12 cellular contexts compared by ENCODE assay signal in the genomic region with DNA sequence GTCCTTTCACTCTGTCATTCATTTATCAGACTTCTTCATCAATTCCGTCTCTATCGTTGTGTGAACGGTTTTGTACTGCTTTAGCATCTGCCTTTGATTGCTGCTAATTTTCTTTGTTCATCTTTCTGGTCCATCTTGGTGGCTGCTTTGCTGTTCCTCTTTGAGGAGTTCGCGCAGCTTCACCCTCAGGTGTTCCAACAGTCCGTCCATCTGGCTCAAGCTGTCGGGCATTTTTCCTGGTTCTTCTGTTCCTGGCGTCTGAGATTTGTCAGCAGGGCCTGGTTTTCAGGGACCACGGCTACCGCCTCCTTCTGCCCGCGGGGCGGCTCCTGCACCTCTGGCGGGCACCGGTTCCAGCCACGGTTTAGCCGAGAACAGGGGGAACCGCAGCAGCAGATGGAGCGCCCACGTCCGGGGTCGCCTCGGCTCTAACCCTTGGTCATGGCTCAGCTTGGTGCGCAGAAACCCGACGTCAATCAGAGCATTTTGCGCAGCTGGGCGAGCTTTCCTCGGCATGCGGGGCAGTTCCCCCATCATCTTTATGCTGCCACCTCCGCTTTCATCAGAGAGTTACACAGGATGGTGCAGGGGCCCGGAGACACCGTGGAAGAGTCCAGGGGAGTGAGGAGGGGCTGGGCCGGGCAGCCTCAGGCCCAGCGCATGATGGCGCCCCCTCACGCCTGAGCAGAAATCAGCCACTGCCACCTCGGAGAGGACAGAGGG.
DNase-seq lines count a peak whose midpoint lies in the region; ATAC-seq and TF ChIP-seq lines count a peak whose summit lies in the region.
"Had no signal": no experiment of that assay in that cellular context is flagged by ENCODE, and none has a peak within 500 bp of the region (broad histone marks: within the 10 kb centered on the region; RNA-seq: fewer than 3 reads in every experiment).

No MANE protein-coding gene starts in this region.

- H3K4me3 Mint-ChIP-seq in activated T-helper 17 cell treated with anti-CD3 and anti-CD28 coated beads, Interleukin-2, amount 50 U/mL, for 72 hours: peak overlapping the region; percentile 66
- peak overlapping the region in 5 of 8 donors; percentile 7 to 57 (median 42) for H3K4me3 Mint-ChIP-seq in naive B cell
- no peak overlapping the region for H3K4me3 Mint-ChIP-seq in progenitor cell of endocrine pancreas (ENCODE audit: low read depth)

- H3K36me3 Mint-ChIP-seq in activated T-helper 17 cell treated with anti-CD3 and anti-CD28 coated beads, Interleukin-2, amount 50 U/mL, for 72 hours (ENCODE audit: low read depth): no peaks in the 10 kb centered on the region
- peaks cover 3 to 6% of the 10 kb centered on the region in 2 donors for H3K36me3 Mint-ChIP-seq in naive B cell
- no peaks in the 10 kb centered on the region for H3K36me3 Mint-ChIP-seq in progenitor cell of endocrine pancreas (ENCODE audit: insufficient read depth)

- no peaks in the 10 kb centered on the region for H3K4me1 Mint-ChIP-seq in activated T-helper 17 cell treated with anti-CD3 and anti-CD28 coated beads, Interleukin-2, amount 50 U/mL, for 72 hours
- H3K4me1 Mint-ChIP-seq in naive B cell (peaks cover 0 to 5% (median 0%) of the 10 kb centered on the region in 3 donors), progenitor cell of endocrine pancreas (ENCODE audit: low read depth) (peaks cover 1% of the 10 kb centered on the region)

- ATAC-seq in activated T-helper 17 cell treated with anti-CD3 and anti-CD28 coated beads, Interleukin-2, amount 50 U/mL, for 72 hours (replicated peaks): peak; percentile 56
- ATAC-seq in naive B cell (ENCODE audit: low read depth in 2 of 2): peak in 1 of 2 donors; percentile 20
- ATAC-seq in GM18519 (IDR thresholded peaks at IDR 0.05; ENCODE audit: low FRiP score, unreplicated experiment): no peak

- H3K27ac Mint-ChIP-seq in activated T-helper 17 cell treated with anti-CD3 and anti-CD28 coated beads, Interleukin-2, amount 50 U/mL, for 72 hours: no peak overlapping the region
- H3K27ac Mint-ChIP-seq in naive B cell (no peak overlapping the region), progenitor cell of endocrine pancreas (no peak overlapping the region)

- DNase-seq in stimulated activated CD4-positive, alpha-beta T cell treated with anti-CD3 and anti-CD28 coated beads, Interleukin-12 subunit alpha, Interleukin-12 subunit beta, amount 100 ng/mL, for 4 hours: peak; percentile 4
- DNase-seq in stimulated activated CD4-positive, alpha-beta T cell treated with anti-CD3 and anti-CD28 coated beads, Interleukin-2, amount 100 ng/mL, for 48 hours: no peak
- no peak for DNase-seq in naive B cell
- DNase-seq in progenitor cell of endocrine pancreas (ENCODE audit: low spot score, unreplicated experiment): no peak
- no peak for DNase-seq in amygdala (lab: John Stamatoyannopoulos, UW)
- DNase-seq: BE2C; effector memory CD4-positive, alpha-beta T cell; NCI-H1694; NCI-H446; WERI-Rb-1 had no signal

- H3K27me3 Mint-ChIP-seq in activated T-helper 17 cell treated with anti-CD3 and anti-CD28 coated beads, Interleukin-2, amount 50 U/mL, for 72 hours: peaks cover 7% of the 10 kb centered on the region
- peaks cover 14 to 23% (median 18%) of the 10 kb centered on the region in 3 donors for H3K27me3 Mint-ChIP-seq in naive B cell
- no peaks in the 10 kb centered on the region for H3K27me3 Mint-ChIP-seq in progenitor cell of endocrine pancreas

- TF ChIP-seq CTCF in progenitor cell of endocrine pancreas (IDR thresholded peaks at IDR 0.05; ENCODE audit: unreplicated experiment): no peak

- no peaks in the 10 kb centered on the region for H3K9me3 Mint-ChIP-seq in activated T-helper 17 cell treated with anti-CD3 and anti-CD28 coated beads, Interleukin-2, amount 50 U/mL, for 72 hours
- H3K9me3 Mint-ChIP-seq in naive B cell (peaks cover 0 to 23% (median 8%) of the 10 kb centered on the region in 7 donors), progenitor cell of endocrine pancreas (ENCODE audit: low read depth) (peaks cover 23% of the 10 kb centered on the region)
